ENCODE assay signal across 9 cellular contexts in the genomic region with DNA sequence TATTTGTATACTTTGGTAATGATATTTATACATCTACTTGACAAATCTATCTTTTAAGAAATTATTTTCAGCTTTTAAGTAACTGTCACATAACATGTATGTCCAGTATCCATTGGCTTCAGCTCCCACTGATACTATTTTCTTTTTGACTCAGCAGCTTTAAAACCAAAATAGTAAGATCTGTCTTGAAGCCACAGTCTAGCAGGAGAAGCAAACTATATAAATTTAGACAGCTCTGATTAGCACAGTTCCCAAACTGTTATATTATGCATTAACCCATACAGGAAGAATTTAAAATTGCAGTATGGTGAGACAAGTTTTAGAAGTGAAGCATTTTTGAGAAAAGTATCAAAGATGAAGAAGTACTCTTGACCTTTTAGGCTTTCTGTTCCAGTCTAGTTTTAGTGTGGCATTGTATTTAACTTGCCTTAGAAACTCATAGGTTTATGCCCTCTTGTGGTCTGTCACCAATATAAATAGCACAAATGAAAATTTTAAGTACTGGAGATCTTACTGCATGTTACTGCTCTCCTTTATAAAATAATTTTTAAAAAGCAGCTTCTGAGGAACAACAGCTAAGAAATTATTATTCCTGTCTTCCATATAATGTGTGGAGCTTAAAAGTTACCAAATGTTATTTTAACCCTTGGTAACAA. TPM values are rescaled to one million over a fixed set of nuclear protein-coding genes. Genes with fewer than 3 reads are reported as not detected.
DNase-seq lines count a peak whose midpoint lies in the region; ATAC-seq and TF ChIP-seq lines count a peak whose summit lies in the region.
"Had no signal": no experiment of that assay in that cellular context is flagged by ENCODE, and none has a peak within 500 bp of the region (broad histone marks: within the 10 kb centered on the region; RNA-seq: fewer than 3 reads in every experiment).

No MANE protein-coding gene starts in this region.

- TF ChIP-seq CTCF in LNCaP clone FGC (IDR thresholded peaks at IDR 0.05; ENCODE audit: control insufficient read depth, extremely low read depth, insufficient read depth) (peak; percentile 45), chondrocyte (IDR thresholded peaks at IDR 0.05) (peak; percentile 77), tibial artery (IDR thresholded peaks at IDR 0.05) (no peak)

- H3K36me3 Mint-ChIP-seq in activated T-cell treated with anti-CD3 and anti-CD28 coated beads, Interleukin-2, amount 50 U/mL, for 24 hours (ENCODE audit: low read depth) = peaks cover 12% of the 10 kb centered on the region
- no peaks in the 10 kb centered on the region for H3K36me3 Mint-ChIP-seq in chondrocyte (ENCODE audit: low read depth)
- peaks cover 6% of the 10 kb centered on the region for H3K36me3 Mint-ChIP-seq in stimulated activated effector memory CD8-positive, alpha-beta T cell treated with anti-CD3 and anti-CD28 coated beads, Interleukin-12 subunit alpha, Interleukin-12 subunit beta, amount 100 ng/mL, for 72 hours

- peak overlapping the region; percentile 37 for H3K27ac Mint-ChIP-seq in activated T-cell treated with anti-CD3 and anti-CD28 coated beads, Interleukin-2, amount 50 U/mL, for 24 hours
- H3K27ac Mint-ChIP-seq in chondrocyte (ENCODE audit: unreplicated experiment) = peak overlapping the region; percentile 86
- H3K27ac Mint-ChIP-seq in stimulated activated effector memory CD8-positive, alpha-beta T cell treated with anti-CD3 and anti-CD28 coated beads, Interleukin-12 subunit alpha, Interleukin-12 subunit beta, amount 100 ng/mL, for 72 hours = peak overlapping the region; percentile 60

- H3K27me3 ChIP-seq in tibial artery = no peaks in the 10 kb centered on the region

- no peak overlapping the region for H3K4me3 Mint-ChIP-seq in activated T-cell treated with anti-CD3 and anti-CD28 coated beads, Interleukin-2, amount 50 U/mL, for 24 hours
- H3K4me3 Mint-ChIP-seq in chondrocyte (ENCODE audit: unreplicated experiment) = no peak overlapping the region
- H3K4me3 Mint-ChIP-seq in stimulated activated effector memory CD8-positive, alpha-beta T cell treated with anti-CD3 and anti-CD28 coated beads, Interleukin-12 subunit alpha, Interleukin-12 subunit beta, amount 100 ng/mL, for 72 hours = no peak overlapping the region

- H3K4me1 Mint-ChIP-seq in activated T-cell treated with anti-CD3 and anti-CD28 coated beads, Interleukin-2, amount 50 U/mL, for 24 hours (ENCODE audit: low read depth) = peaks cover 87% of the 10 kb centered on the region
- H3K4me1 Mint-ChIP-seq in chondrocyte (ENCODE audit: low read depth) = peaks cover 61% of the 10 kb centered on the region
- H3K4me1 Mint-ChIP-seq in stimulated activated effector memory CD8-positive, alpha-beta T cell treated with anti-CD3 and anti-CD28 coated beads, Interleukin-12 subunit alpha, Interleukin-12 subunit beta, amount 100 ng/mL, for 72 hours = peaks cover 68% of the 10 kb centered on the region

- peak; percentile 13 for ATAC-seq in stimulated activated effector memory CD8-positive, alpha-beta T cell treated with anti-CD3 and anti-CD28 coated beads, Interleukin-12 subunit alpha, Interleukin-12 subunit beta, amount 100 ng/mL, for 72 hours
- ATAC-seq in GM21423 (IDR thresholded peaks at IDR 0.05; ENCODE audit: unreplicated experiment) = no peak

- H3K27me3 Mint-ChIP-seq in activated T-cell treated with anti-CD3 and anti-CD28 coated beads, Interleukin-2, amount 50 U/mL, for 24 hours = no peaks in the 10 kb centered on the region
- no peaks in the 10 kb centered on the region for H3K27me3 Mint-ChIP-seq in chondrocyte (ENCODE audit: low read depth)

- intact Hi-C loops in tibial artery (cut with DNase I; ENCODE audit: low total_unique reads) = no loop called here

- no peaks in the 10 kb centered on the region for H3K36me3 ChIP-seq in tibial artery

- peaks cover 0 to 75% (median 31%) of the 10 kb centered on the region in 4 donors for H3K4me1 ChIP-seq in tibial artery

- DNase-seq in activated T-cell treated with anti-CD3 and anti-CD28 coated beads, Interleukin-2, amount 50 U/mL, for 24 hours = no peak
- DNase-seq in activated T-cell treated with anti-CD3 and anti-CD28 coated beads for 4 hours = no peak
- no peak for DNase-seq in LNCaP clone FGC (ENCODE audit: low read depth)
- DNase-seq in chondrocyte (ENCODE audit: low spot score) = no peak
- DNase-seq in stimulated activated effector memory CD8-positive, alpha-beta T cell treated with anti-CD3 and anti-CD28 coated beads, Interleukin-12 subunit alpha, Interleukin-12 subunit beta, amount 100 ng/mL, for 72 hours (ENCODE audit: low spot score in 2 of 2) = no peak
- no peak for DNase-seq in tibial artery
- DNase-seq in stimulated activated CD4-positive, alpha-beta T cell treated with anti-CD3 and anti-CD28 coated beads, Interleukin-1b, Interleukin-23, amount 100 ng/mL, for 48 hours = no peak
- DNase-seq: T-helper 1 cell had no signal

- no peaks in the 10 kb centered on the region for H3K9me3 ChIP-seq in tibial artery

- H3K4me3 ChIP-seq in LNCaP clone FGC (ENCODE audit: low read depth, low read length) (no peak overlapping the region), tibial artery (no peak overlapping the region)

- no peak overlapping the region for H3K27ac ChIP-seq in tibial artery

- H3K9me3 Mint-ChIP-seq in activated T-cell treated with anti-CD3 and anti-CD28 coated beads, Interleukin-2, amount 50 U/mL, for 24 hours = no peaks in the 10 kb centered on the region
- no peaks in the 10 kb centered on the region for H3K9me3 Mint-ChIP-seq in chondrocyte (ENCODE audit: low read depth)
- H3K9me3 Mint-ChIP-seq in stimulated activated effector memory CD8-positive, alpha-beta T cell treated with anti-CD3 and anti-CD28 coated beads, Interleukin-12 subunit alpha, Interleukin-12 subunit beta, amount 100 ng/mL, for 72 hours = no peaks in the 10 kb centered on the region

RNA-seq across cellular contexts. Expression of a gene that starts 24.7 kb away (rescaled TPM):
- 42.0 to 50.4 TPM (median 49.4 TPM) in 3 replicates for total RNA-seq in chondrocyte

Comparison
In these comparisons a context has a peak if more than half of its experiments do, and no peak if none do; other contexts are left out.
1. CTCF ChIP-seq: peak in LNCaP clone FGC (single experiment) and chondrocyte (single experiment); none in tibial artery (0 of 2).
2. Peak in every context shown above with its lines, with median percentiles within 50 percentile points of each other: H3K27ac Mint-ChIP-seq.